8 cellular contexts compared by ENCODE assay signal in the genomic region with DNA sequence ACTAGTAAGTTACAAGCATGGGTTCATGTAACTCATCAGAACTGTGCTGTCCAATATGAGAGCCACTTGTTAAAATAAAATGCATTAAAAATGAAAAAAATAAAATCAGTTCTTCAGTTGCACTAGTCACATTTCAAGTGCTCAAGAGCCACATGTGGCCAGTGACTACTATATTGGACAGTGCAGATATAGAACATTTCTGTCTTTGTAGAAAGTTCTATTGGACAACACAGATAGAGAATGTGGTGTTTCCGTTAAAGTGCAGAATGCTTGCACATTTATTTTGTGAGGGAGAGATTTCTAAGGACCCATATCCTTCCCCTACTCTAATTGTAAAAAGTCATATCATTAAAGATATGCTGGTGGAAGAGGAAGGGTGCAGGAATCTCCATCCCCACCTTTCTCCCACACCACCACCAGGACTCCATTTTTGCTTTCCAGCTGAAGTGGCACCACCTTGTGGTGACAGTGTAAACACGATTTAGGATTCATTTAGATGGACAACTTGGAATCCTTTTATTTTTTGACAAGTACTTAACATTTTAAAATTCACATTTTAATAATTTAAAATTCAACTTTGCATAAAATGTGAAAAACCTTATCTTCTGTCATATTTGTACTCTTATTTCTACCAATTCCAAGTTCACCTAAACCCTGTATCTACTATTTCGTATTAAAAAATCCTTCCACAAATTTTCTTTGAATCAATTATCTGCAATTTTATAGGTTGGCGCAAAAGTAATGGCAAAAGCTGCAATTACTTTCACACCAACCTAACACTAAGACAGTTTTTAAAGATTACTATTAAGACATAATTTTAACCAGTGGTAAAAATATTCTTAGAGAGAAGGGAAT.
DNase-seq lines count a peak whose midpoint lies in the region; ATAC-seq, FAIRE-seq and TF ChIP-seq lines count a peak whose summit lies in the region.

No MANE protein-coding gene starts in this region.

- H3K9me3 ChIP-seq in MM.1S (replicated peaks; ENCODE audit: insufficient read depth, low read length) = no peaks in the 10 kb centered on the region

- no peaks in the 10 kb centered on the region for H3K27me3 ChIP-seq in MM.1S (replicated peaks; ENCODE audit: insufficient read depth, low read length)

- no peak for ATAC-seq in GM18517 (IDR thresholded peaks at IDR 0.05; ENCODE audit: unreplicated experiment)
- no peak for ATAC-seq in GM18861 (IDR thresholded peaks at IDR 0.05; ENCODE audit: unreplicated experiment)

- H3K4me2 ChIP-seq in MM.1S (ENCODE audit: low read depth, low read length) = no peak overlapping the region

- H2AFZ ChIP-seq in MM.1S (ENCODE audit: low read length) = no peak overlapping the region

- TF ChIP-seq CTCF in MM.1S (IDR thresholded peaks at IDR 0.05; ENCODE audit: low read length) = peak; percentile 60

- H3K4me1 ChIP-seq in MM.1S (ENCODE audit: low read length) = no peaks in the 10 kb centered on the region

- H3K9me2 ChIP-seq in MM.1S (replicated peaks; ENCODE audit: insufficient read depth, low read length) = no peaks in the 10 kb centered on the region

- H3K4me3 ChIP-seq in MM.1S (ENCODE audit: low read length) = no peak overlapping the region

- H3K9ac ChIP-seq in MM.1S (ENCODE audit: low read length) = no peak overlapping the region

- peak; percentile 93 for FAIRE-seq in TTC549 (lab: Jason Lieb, UNC)

- H3K36me3 ChIP-seq in MM.1S (replicated peaks; ENCODE audit: insufficient read depth, low read length) = no peaks in the 10 kb centered on the region

- H3F3A ChIP-seq in MM.1S (ENCODE audit: insufficient read depth, low read length) = no peaks in the 10 kb centered on the region

- no peaks in the 10 kb centered on the region for H4K20me1 ChIP-seq in MM.1S (ENCODE audit: insufficient read depth, low read length)

- no peak overlapping the region for H3K27ac ChIP-seq in MM.1S (ENCODE audit: low read length)

- DNase-seq in stimulated activated CD4-positive, alpha-beta T cell treated with anti-CD3 and anti-CD28 coated beads, Interleukin-15, amount 100 ng/mL, for 24 hours = peak; percentile 33
- DNase-seq in stimulated activated CD4-positive, alpha-beta T cell treated with anti-CD3 and anti-CD28 coated beads, Interleukin-4, amount 100 ng/mL, for 4 hours = no peak
- DNase-seq in MM.1S = peak; percentile 18
- peak; percentile 29 for DNase-seq in germinal center (ENCODE audit: low spot score)
- peak; percentile 32 for DNase-seq in retina

- H3K79me2 ChIP-seq in MM.1S (ENCODE audit: low read length) = no peaks in the 10 kb centered on the region

Comparison
In these comparisons a context has a peak if more than half of its experiments do, and no peak if none do; other contexts are left out.
1. DNase-seq: peak in stimulated activated CD4-positive, alpha-beta T cell treated with anti-CD3 and anti-CD28 coated beads, Interleukin-15, amount 100 ng/mL, for 24 hours (single experiment), MM.1S (single experiment), germinal center (single experiment) and retina (single experiment); none in stimulated activated CD4-positive, alpha-beta T cell treated with anti-CD3 and anti-CD28 coated beads, Interleukin-4, amount 100 ng/mL, for 4 hours (0 of 2).